ENCODE assay signal across 8 cellular contexts in genomic region chr12:6277982-6278438, GRCh38. TPM values are rescaled to one million over a fixed set of nuclear protein-coding genes. Genes with fewer than 3 reads are reported as not detected.
DNase-seq lines count a peak whose midpoint lies in the region; ATAC-seq lines count a peak whose summit lies in the region.

No MANE protein-coding gene starts in this region.

- peak overlapping the region; percentile 88 for H3K27ac Mint-ChIP-seq in activated T-helper 1 cell treated with anti-CD3 and anti-CD28 coated beads, Interleukin-12 subunit alpha, Interleukin-12 subunit beta, Interleukin-2, Interleukin-4 antibody, amounts not matched to agents 30 ng/mL and 10 ng/mL and 1 ng/mL, durations not matched to agents 14 hours and 24 hours and 36 hours

- intact Hi-C loops in activated T-helper 1 cell treated with anti-CD3 and anti-CD28 coated beads, Interleukin-12 subunit alpha, Interleukin-12 subunit beta, Interleukin-2, Interleukin-4 antibody, amounts not matched to agents 30 ng/mL and 10 ng/mL and 1 ng/mL, durations not matched to agents 14 hours and 24 hours and 36 hours (cut with micrococcal nuclease) = loop anchor here (1.0 kb wide), 5 partner anchors 11 to 215 kb away; no protein-coding TSS in a partner anchor

- H3K4me3 Mint-ChIP-seq in activated T-helper 1 cell treated with anti-CD3 and anti-CD28 coated beads, Interleukin-12 subunit alpha, Interleukin-12 subunit beta, Interleukin-2, Interleukin-4 antibody, amounts not matched to agents 30 ng/mL and 10 ng/mL and 1 ng/mL, durations not matched to agents 14 hours and 24 hours and 36 hours = peak overlapping the region; percentile 83

- ATAC-seq in GM19035 (IDR thresholded peaks at IDR 0.05; ENCODE audit: unreplicated experiment) = peak; percentile 38
- peak; percentile 13 for ATAC-seq in HG03196 (IDR thresholded peaks at IDR 0.05; ENCODE audit: unreplicated experiment)

- H3K36me3 Mint-ChIP-seq in activated T-helper 1 cell treated with anti-CD3 and anti-CD28 coated beads, Interleukin-12 subunit alpha, Interleukin-12 subunit beta, Interleukin-2, Interleukin-4 antibody, amounts not matched to agents 30 ng/mL and 10 ng/mL and 1 ng/mL, durations not matched to agents 14 hours and 24 hours and 36 hours (ENCODE audit: low read depth) = no peaks in the 10 kb centered on the region

- in situ Hi-C loops in ACHN (cut with HindIII; ENCODE audit: low pct_ligation_motif_present, low pct_unique_long_range_greater_than_20kb, low sequenced_read_pairs) = no loop called here

- H3K4me1 Mint-ChIP-seq in activated T-helper 1 cell treated with anti-CD3 and anti-CD28 coated beads, Interleukin-12 subunit alpha, Interleukin-12 subunit beta, Interleukin-2, Interleukin-4 antibody, amounts not matched to agents 30 ng/mL and 10 ng/mL and 1 ng/mL, durations not matched to agents 14 hours and 24 hours and 36 hours (ENCODE audit: low read depth) = peaks cover 12% of the 10 kb centered on the region

- H3K9me3 Mint-ChIP-seq in activated T-helper 1 cell treated with anti-CD3 and anti-CD28 coated beads, Interleukin-12 subunit alpha, Interleukin-12 subunit beta, Interleukin-2, Interleukin-4 antibody, amounts not matched to agents 30 ng/mL and 10 ng/mL and 1 ng/mL, durations not matched to agents 14 hours and 24 hours and 36 hours = no peaks in the 10 kb centered on the region

- DNase-seq in activated T-helper 1 cell treated with anti-CD3 and anti-CD28 coated beads, Interleukin-12 subunit alpha, Interleukin-12 subunit beta, Interleukin-2, Interleukin-4 antibody, amounts not matched to agents 30 ng/mL and 10 ng/mL and 1 ng/mL, durations not matched to agents 14 hours and 24 hours and 36 hours (ENCODE audit: low spot score) = peak; percentile 11
- DNase-seq in stimulated activated CD4-positive, alpha-beta T cell treated with anti-CD3 and anti-CD28 coated beads, Interleukin-12 subunit alpha, Interleukin-12 subunit beta, amount 100 ng/mL, for 24 hours (ENCODE audit: low read depth in 2 of 2) = peak; percentile 15 to 46
- DNase-seq in cerebellar cortex (ENCODE audit: low spot score) (no peak), ACHN (no peak), HCEC 1CT (no peak)

- H3K4me3 ChIP-seq in iPS-11a (ENCODE audit: low read depth, low read length) = peak overlapping the region; percentile 18

- peaks cover 13% of the 10 kb centered on the region for H3K27me3 Mint-ChIP-seq in activated T-helper 1 cell treated with anti-CD3 and anti-CD28 coated beads, Interleukin-12 subunit alpha, Interleukin-12 subunit beta, Interleukin-2, Interleukin-4 antibody, amounts not matched to agents 30 ng/mL and 10 ng/mL and 1 ng/mL, durations not matched to agents 14 hours and 24 hours and 36 hours (ENCODE audit: insufficient read depth)

RNA-seq across cellular contexts. Expression of gene PLEKHG6, which starts 32.5 kb away (rescaled TPM):
- not detected in 2 replicates for total RNA-seq in activated T-helper 1 cell treated with anti-CD3 and anti-CD28 coated beads, Interleukin-12 subunit alpha, Interleukin-12 subunit beta, Interleukin-2, Interleukin-4 antibody, amounts not matched to agents 30 ng/mL and 10 ng/mL and 1 ng/mL, durations not matched to agents 14 hours and 24 hours and 36 hours

Comparison
In these comparisons a context has a peak if more than half of its experiments do, and no peak if none do; other contexts are left out.
1. DNase-seq: peak in activated T-helper 1 cell treated with anti-CD3 and anti-CD28 coated beads, Interleukin-12 subunit alpha, Interleukin-12 subunit beta, Interleukin-2, Interleukin-4 antibody, amounts not matched to agents 30 ng/mL and 10 ng/mL and 1 ng/mL, durations not matched to agents 14 hours and 24 hours and 36 hours (single experiment) and stimulated activated CD4-positive, alpha-beta T cell treated with anti-CD3 and anti-CD28 coated beads, Interleukin-12 subunit alpha, Interleukin-12 subunit beta, amount 100 ng/mL, for 24 hours (2 of 2); none in cerebellar cortex (single experiment), ACHN (single experiment) and HCEC 1CT (single experiment).